Comparison of ENCODE assay signal across 19 cellular contexts in the genomic region with DNA sequence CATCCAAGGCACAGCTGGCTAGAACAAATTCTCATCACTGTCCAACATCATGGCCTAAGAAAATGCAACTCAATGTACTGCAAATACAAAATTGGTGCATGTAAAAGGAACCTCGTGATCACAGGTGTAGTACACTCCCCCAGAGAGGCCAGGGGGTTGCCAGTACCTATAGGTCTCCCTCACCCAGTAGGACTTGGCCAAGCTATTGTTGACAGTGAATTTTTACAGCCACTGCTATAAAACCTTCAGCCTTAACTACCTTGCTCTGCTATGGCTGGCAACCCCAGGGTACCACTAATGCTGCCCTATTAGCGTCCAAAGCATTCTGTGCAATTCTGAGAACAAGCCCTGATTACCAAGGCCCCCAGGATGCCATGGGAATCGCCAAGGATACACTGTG.
DNase-seq lines count a peak whose midpoint lies in the region; ATAC-seq and TF ChIP-seq lines count a peak whose summit lies in the region.
"Had no signal": no experiment of that assay in that cellular context is flagged by ENCODE, and none has a peak within 500 bp of the region (broad histone marks: within the 10 kb centered on the region; RNA-seq: fewer than 3 reads in every experiment).

No MANE protein-coding gene starts in this region.

- no peaks in the 10 kb centered on the region for H4K20me1 ChIP-seq in MM.1S (ENCODE audit: insufficient read depth, low read length)
- H4K20me1 ChIP-seq: BLaER1 treated with 17β-estradiol and CSF1 and Interleukin-3, amounts not matched to agents 10 nM and 100 nM had no signal

- no peaks in the 10 kb centered on the region for H3K79me2 ChIP-seq in MM.1S (ENCODE audit: low read length)

- no peaks in the 10 kb centered on the region for H3K9me3 ChIP-seq in WERI-Rb-1 (ENCODE audit: severe bottlenecking)
- no peaks in the 10 kb centered on the region for H3K9me3 ChIP-seq in MM.1S (replicated peaks; ENCODE audit: insufficient read depth, low read length)
- H3K9me3 ChIP-seq: BLaER1 treated with 17β-estradiol and CSF1 and Interleukin-3, amounts not matched to agents 10 nM and 100 nM; Caco-2 had no signal

- peak; percentile 86 for ATAC-seq in left colon
- ATAC-seq in stimulated activated memory B cell treated with anti-CD40 and anti-IgM and Interleukin-4, amounts not matched to agents 10 μg/mL and 1 μg/mL and 100 μg/mL, for 72 hours, result no peak
- ATAC-seq in GM18511 (IDR thresholded peaks at IDR 0.05; ENCODE audit: unreplicated experiment), result no peak

- no peaks in the 10 kb centered on the region for H3K27me3 Mint-ChIP-seq in stimulated activated memory B cell treated with anti-CD40 and anti-IgM and Interleukin-4, amounts not matched to agents 10 μg/mL and 1 μg/mL and 100 μg/mL, for 72 hours
- no peaks in the 10 kb centered on the region for H3K27me3 Mint-ChIP-seq in osteocyte (ENCODE audit: unreplicated experiment)

- no peaks in the 10 kb centered on the region for H3K36me3 Mint-ChIP-seq in stimulated activated memory B cell treated with anti-CD40 and anti-IgM and Interleukin-4, amounts not matched to agents 10 μg/mL and 1 μg/mL and 100 μg/mL, for 72 hours
- peaks cover 2% of the 10 kb centered on the region for H3K36me3 Mint-ChIP-seq in osteocyte (ENCODE audit: unreplicated experiment)
- H3K36me3 Mint-ChIP-seq: CD14-positive monocyte; CD4-positive, alpha-beta memory T cell; CD4-positive, CD25-positive, alpha-beta regulatory T cell had no signal

- H2AFZ ChIP-seq in MM.1S (ENCODE audit: low read length), result no peak overlapping the region

- H3K4me3 ChIP-seq in WERI-Rb-1 (ENCODE audit: low read depth, low read length), result no peak overlapping the region
- H3K4me3 ChIP-seq in MM.1S (ENCODE audit: low read length), result no peak overlapping the region
- H3K4me3 ChIP-seq: BLaER1 treated with 17β-estradiol and CSF1 and Interleukin-3, amounts not matched to agents 10 nM and 100 nM had no signal

- peak overlapping the region; percentile 4 for H3K27ac Mint-ChIP-seq in stimulated activated memory B cell treated with anti-CD40 and anti-IgM and Interleukin-4, amounts not matched to agents 10 μg/mL and 1 μg/mL and 100 μg/mL, for 72 hours
- H3K27ac Mint-ChIP-seq in osteocyte (ENCODE audit: unreplicated experiment), result no peak overlapping the region

- H3K27me3 ChIP-seq in WERI-Rb-1 (ENCODE audit: insufficient read depth, low read depth, severe bottlenecking), result no peaks in the 10 kb centered on the region
- H3K27me3 ChIP-seq in MM.1S (replicated peaks; ENCODE audit: insufficient read depth, low read length), result peaks cover 80% of the 10 kb centered on the region
- H3K27me3 ChIP-seq: BLaER1 treated with 17β-estradiol and CSF1 and Interleukin-3, amounts not matched to agents 10 nM and 100 nM had no signal

- no peaks in the 10 kb centered on the region for H3F3A ChIP-seq in MM.1S (ENCODE audit: insufficient read depth, low read length)

- no peaks in the 10 kb centered on the region for H3K9me3 Mint-ChIP-seq in stimulated activated memory B cell treated with anti-CD40 and anti-IgM and Interleukin-4, amounts not matched to agents 10 μg/mL and 1 μg/mL and 100 μg/mL, for 72 hours
- H3K9me3 Mint-ChIP-seq in osteocyte (ENCODE audit: unreplicated experiment), result no peaks in the 10 kb centered on the region
- H3K9me3 Mint-ChIP-seq: CD14-positive monocyte; CD4-positive, alpha-beta memory T cell; CD8-positive, alpha-beta memory T cell had no signal

- peaks cover 52% of the 10 kb centered on the region for H3K4me1 Mint-ChIP-seq in stimulated activated memory B cell treated with anti-CD40 and anti-IgM and Interleukin-4, amounts not matched to agents 10 μg/mL and 1 μg/mL and 100 μg/mL, for 72 hours
- H3K4me1 Mint-ChIP-seq in osteocyte (ENCODE audit: unreplicated experiment), result peaks cover 2% of the 10 kb centered on the region
- H3K4me1 Mint-ChIP-seq: CD14-positive monocyte had no signal

- peaks cover 5% of the 10 kb centered on the region for H3K36me3 ChIP-seq in WERI-Rb-1
- no peaks in the 10 kb centered on the region for H3K36me3 ChIP-seq in MM.1S (replicated peaks; ENCODE audit: insufficient read depth, low read length)
- H3K36me3 ChIP-seq: BLaER1 treated with 17β-estradiol and CSF1 and Interleukin-3, amounts not matched to agents 10 nM and 100 nM had no signal

- no peak overlapping the region for H3K4me2 ChIP-seq in MM.1S (ENCODE audit: low read depth, low read length)
- H3K4me2 ChIP-seq: BLaER1 treated with 17β-estradiol and CSF1 and Interleukin-3, amounts not matched to agents 10 nM and 100 nM had no signal

- no peaks in the 10 kb centered on the region for H3K4me1 ChIP-seq in MM.1S (ENCODE audit: low read length)
- H3K4me1 ChIP-seq: Caco-2 had no signal

- no peak for TF ChIP-seq CTCF in C4-2B (conservative IDR thresholded peaks at IDR 0.05)
- TF ChIP-seq CTCF in WERI-Rb-1 (IDR thresholded peaks at IDR 0.05; ENCODE audit: low read depth, low read length), result no peak
- TF ChIP-seq CTCF in osteocyte (IDR thresholded peaks at IDR 0.05), result no peak
- no peak for TF ChIP-seq CTCF in MM.1S (IDR thresholded peaks at IDR 0.05; ENCODE audit: low read length)

- DNase-seq in WERI-Rb-1 (no peak), left colon (no peak), COR-L47 (lab: John Stamatoyannopoulos, UW) (no peak), osteocyte (ENCODE audit: extremely low spot score, unreplicated experiment) (no peak), MM.1S (no peak)
- DNase-seq: 8988T; ACHN; Caco-2; Calu3; CD4-positive, alpha-beta memory T cell; CD4-positive, CD25-positive, alpha-beta regulatory T cell; CD8-positive, alpha-beta memory T cell; DMS79 treated with DMSO at 0.1 percent for 48 hours; GF-D8 had no signal

- no peak overlapping the region for H3K9ac ChIP-seq in MM.1S (ENCODE audit: low read length)
- H3K9ac ChIP-seq: BLaER1 treated with 17β-estradiol and CSF1 and Interleukin-3, amounts not matched to agents 10 nM and 100 nM had no signal

- H3K9me2 ChIP-seq in MM.1S (replicated peaks; ENCODE audit: insufficient read depth, low read length), result no peaks in the 10 kb centered on the region

- intact Hi-C loops in left colon (cut with DNase I, micrococcal nuclease), result no loop called here

- no peak overlapping the region for H3K4me3 Mint-ChIP-seq in stimulated activated memory B cell treated with anti-CD40 and anti-IgM and Interleukin-4, amounts not matched to agents 10 μg/mL and 1 μg/mL and 100 μg/mL, for 72 hours
- no peak overlapping the region for H3K4me3 Mint-ChIP-seq in osteocyte (ENCODE audit: unreplicated experiment)
- H3K4me3 Mint-ChIP-seq: CD14-positive monocyte; CD4-positive, alpha-beta memory T cell; CD4-positive, CD25-positive, alpha-beta regulatory T cell; CD8-positive, alpha-beta memory T cell had no signal

- peak overlapping the region; percentile 27; the same call in 1 of the 2 replicates for H3K27ac ChIP-seq in C4-2B
- H3K27ac ChIP-seq in WERI-Rb-1, result peak overlapping the region; percentile 80
- H3K27ac ChIP-seq in MM.1S (ENCODE audit: low read length), result no peak overlapping the region
- H3K27ac ChIP-seq: BLaER1 treated with 17β-estradiol and CSF1 and Interleukin-3, amounts not matched to agents 10 nM and 100 nM had no signal
